In the genomic region with DNA sequence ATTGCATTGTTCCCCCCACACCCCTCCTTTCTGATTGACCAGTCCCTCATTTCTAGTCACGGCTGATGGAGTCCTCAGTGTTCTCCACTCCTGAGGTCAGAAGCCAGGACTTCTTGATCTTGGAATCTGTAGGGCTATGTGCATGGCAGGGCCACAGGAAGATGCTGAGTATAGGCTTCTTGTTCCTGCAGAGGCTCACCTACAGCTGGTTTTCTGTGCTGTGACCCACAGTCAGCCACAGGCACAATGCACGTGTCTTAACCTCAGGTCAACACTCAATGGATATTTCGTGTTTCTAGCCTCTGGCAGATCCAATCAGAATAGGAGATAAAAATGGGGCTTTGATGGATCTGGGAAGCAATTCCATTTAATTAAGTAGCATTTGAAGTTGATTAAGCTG, we compare ENCODE assay signal across 10 cellular contexts. TPM values are rescaled to one million over a fixed set of nuclear protein-coding genes. Genes with fewer than 3 reads are reported as not detected.
"Had no signal": no experiment of that assay in that cellular context is flagged by ENCODE, and none has a peak within 500 bp of the region (broad histone marks: within the 10 kb centered on the region; RNA-seq: fewer than 3 reads in every experiment).

No MANE protein-coding gene starts in this region.

- H3K4me3 ChIP-seq: GM23248, HAP-1, K562 had no signal

- H2AFZ ChIP-seq: GM23248 had no signal

- H3K9ac ChIP-seq: GM23248 had no signal

- ATAC-seq: HCT116, K562 had no signal

- H3K27ac Mint-ChIP-seq: HFFc6 had no signal

- H3K4me1 ChIP-seq: HAP-1 had no signal

- H3K9me3 ChIP-seq: HAP-1 had no signal

- H3K27ac ChIP-seq: GM23248 had no signal

- H3K4me3 Mint-ChIP-seq: HFFc6 had no signal

- H3K9me3 Mint-ChIP-seq: HFFc6 had no signal

- H3K36me3 ChIP-seq: HAP-1 had no signal

- DNase-seq: GM23248, GOT3, H7, HFFc6, IMR-90 had no signal

RNA-seq across cellular contexts. Expression of a gene that starts 14.3 kb away (rescaled TPM):
- total RNA-seq: HT-29, IMR-90, K562 had no signal

RNA-seq across cellular contexts. Expression of a gene that starts 57.4 kb away (rescaled TPM):
- total RNA-seq: GM23248, H4, H7, HFFc6, HT-29, IMR-90, K562 had no signal
